ENCODE assay signal across 15 cellular contexts in genomic region chr3:161576733-161577510, GRCh38.
DNase-seq lines count a peak whose midpoint lies in the region; ATAC-seq and TF ChIP-seq lines count a peak whose summit lies in the region.
"Had no signal": no experiment of that assay in that cellular context is flagged by ENCODE, and none has a peak within 500 bp of the region (broad histone marks: within the 10 kb centered on the region; RNA-seq: fewer than 3 reads in every experiment).

No MANE protein-coding gene starts in this region.

- H3K27me3 ChIP-seq in PC-3 (ENCODE audit: low read length) (no peaks in the 10 kb centered on the region), skeletal muscle satellite cell (ENCODE audit: control insufficient read depth, insufficient read depth, low read length) (no peaks in the 10 kb centered on the region)
- H3K27me3 ChIP-seq: foreskin keratinocyte had no signal

- peak overlapping the region; percentile 50 for H3K4me3 ChIP-seq in PC-3 (ENCODE audit: low read length)
- no peak overlapping the region for H3K4me3 ChIP-seq in skeletal muscle satellite cell (ENCODE audit: low read length)

- BruUV-seq in PC-3 (replicated peaks; lab: Mats Ljungman, UMichigan): no TSS peak

- H3K4me2 ChIP-seq in PC-3 (ENCODE audit: low read length) (peak overlapping the region; percentile 79), skeletal muscle satellite cell (ENCODE audit: low read length) (peak overlapping the region; percentile 23)
- H3K4me2 ChIP-seq: KMS-11 had no signal

- H3K9me3 ChIP-seq in PC-3 (ENCODE audit: low read length) (no peaks in the 10 kb centered on the region), skeletal muscle satellite cell (replicated peaks; ENCODE audit: low read length) (no peaks in the 10 kb centered on the region)

- H3F3A ChIP-seq in PC-3 (ENCODE audit: low read length, unreplicated experiment): no peaks in the 10 kb centered on the region

- H4K20me1 ChIP-seq in PC-3 (ENCODE audit: low read length): no peaks in the 10 kb centered on the region

- no peak for TF ChIP-seq CTCF in PC-3 (conservative IDR thresholded peaks at IDR 0.05; ENCODE audit: low read depth, low read length)

- H3K27ac ChIP-seq in PC-3 (ENCODE audit: low read length): peak overlapping the region; percentile 70
- H3K27ac ChIP-seq: 22Rv1, foreskin keratinocyte, KMS-11 had no signal

- DNase-seq in DMS 273 (lab: John Stamatoyannopoulos, UW; ENCODE audit: unreplicated experiment) (peak; percentile 21), DMS 273 treated with DMSO at 0.1 percent for 48 hours (lab: John Stamatoyannopoulos, UW) (no peak), NCI-H2107 (lab: John Stamatoyannopoulos, UW) (peak; percentile 34), PC-3 (peak; percentile 81), LoVo (ENCODE audit: low spot score) (no peak), amniotic stem cell (lab: John Stamatoyannopoulos, UW) (no peak), germinal center (ENCODE audit: low spot score) (no peak)
- DNase-seq: activated CD4-positive, alpha-beta T cell treated with anti-CD3 and anti-CD28 coated beads for 4 hours; endodermal cell; foreskin keratinocyte; natural killer cell; NCI-H446 had no signal

- H3K79me2 ChIP-seq in PC-3 (ENCODE audit: low read length): no peaks in the 10 kb centered on the region

- H3K9me2 ChIP-seq in PC-3 (replicated peaks; ENCODE audit: low read length): no peaks in the 10 kb centered on the region

- POLR2A ChIA-PET in PC-3 (lab: Charles Lee; ENCODE audit: unreplicated experiment): no interaction called here

- H3K4me1 ChIP-seq in PC-3 (ENCODE audit: insufficient read depth, low read length) (peaks cover 18% of the 10 kb centered on the region), skeletal muscle satellite cell (ENCODE audit: control insufficient read depth, insufficient read depth, low read length) (peaks cover 14% of the 10 kb centered on the region)
- H3K4me1 ChIP-seq: foreskin keratinocyte had no signal

- CTCF ChIA-PET in PC-3 (lab: Charles Lee): no interaction called here

- intact Hi-C loops in PC-3 (cut with micrococcal nuclease): loop anchor here (1.0 kb wide), 1 partner anchor 30 kb away; no protein-coding TSS in a partner anchor

- H3K9ac ChIP-seq in PC-3 (ENCODE audit: low read length): peak overlapping the region; percentile 18; the same call in 1 of the 2 replicates
- H3K9ac ChIP-seq in skeletal muscle satellite cell (ENCODE audit: low read depth, low read length): no peak overlapping the region
- H3K9ac ChIP-seq: KMS-11 had no signal

- H3K36me3 ChIP-seq in PC-3 (ENCODE audit: low read depth, low read length): no peaks in the 10 kb centered on the region
- no peaks in the 10 kb centered on the region for H3K36me3 ChIP-seq in skeletal muscle satellite cell (ENCODE audit: insufficient read depth, low read length)

- peak overlapping the region; percentile 66 for H2AFZ ChIP-seq in PC-3 (ENCODE audit: low read length)

- ATAC-seq in PC-3: peak; percentile 96
- ATAC-seq: foreskin keratinocyte, natural killer cell had no signal

Comparison
In these comparisons a context has a peak if more than half of its experiments do, and no peak if none do; other contexts are left out.
1. DNase-seq: peak in DMS 273 (single experiment), NCI-H2107 (single experiment) and PC-3 (single experiment); none in DMS 273 treated with DMSO at 0.1 percent for 48 hours (single experiment), LoVo (single experiment), amniotic stem cell (single experiment) and germinal center (single experiment).